In genomic region chr2:219206442-219207253, GRCh38 we compare ENCODE assay signal across 1 cellular context.
TF ChIP-seq lines count a peak whose summit lies in the region.

ZFAND2B (plus strand) TSS chr2:219206782; CDS start chr2:219206988, 206 bp downstream.

TF ChIP-seq in HepG2, 621 proteins besides CTCF, POLR2A, EP300 and RAD21 (continued from another document and continues in another):
- TF ChIP-seq ZNF18 (CRISPR knock-in tag; IDR thresholded peaks at IDR 0.05; ENCODE audit: insufficient replicate concordance) (peak; percentile 73), ZNF382 (CRISPR knock-in tag; IDR thresholded peaks at IDR 0.05; ENCODE audit: borderline replicate concordance) (no peak), DZIP1 (CRISPR knock-in tag; IDR thresholded peaks at IDR 0.05) (no peak), HDAC1 (CRISPR knock-in tag; IDR thresholded peaks at IDR 0.05) (peak; percentile 68; the same call in 1 of the 2 replicates), ZKSCAN8 (CRISPR knock-in tag; IDR thresholded peaks at IDR 0.05; ENCODE audit: borderline replicate concordance) (peak; percentile 78; the same call in 1 of the 2 replicates), FOXO4 (CRISPR knock-in tag; conservative IDR thresholded peaks at IDR 0.05) (no peak), TEF (CRISPR knock-in tag; IDR thresholded peaks at IDR 0.05) (no peak), ZSCAN22 (CRISPR knock-in tag; IDR thresholded peaks at IDR 0.05) (no peak), FUBP1 (CRISPR knock-in tag; IDR thresholded peaks at IDR 0.05; ENCODE audit: borderline replicate concordance) (no peak), ATF3 (CRISPR knock-in tag; IDR thresholded peaks at IDR 0.05) (peak; percentile 62), ZNF142 (CRISPR knock-in tag; IDR thresholded peaks at IDR 0.05) (no peak), PRMT3 (CRISPR knock-in tag; IDR thresholded peaks at IDR 0.05; ENCODE audit: borderline replicate concordance, low read depth) (no peak; the same call in 1 of the 2 replicates), HBP1 (CRISPR knock-in tag; IDR thresholded peaks at IDR 0.05; ENCODE audit: low read depth) (peak; percentile 75), ARID4A (CRISPR knock-in tag; IDR thresholded peaks at IDR 0.05; ENCODE audit: borderline replicate concordance) (peak; percentile 90), ZNF446 (CRISPR knock-in tag; IDR thresholded peaks at IDR 0.05) (no peak; the same call in 1 of the 2 replicates), MXD3 (CRISPR knock-in tag; IDR thresholded peaks at IDR 0.05) (peak; percentile 69), NFE2L2 (IDR thresholded peaks at IDR 0.05; ENCODE audit: low read length) (no peak), ZNF615 (CRISPR knock-in tag; IDR thresholded peaks at IDR 0.05; ENCODE audit: borderline replicate concordance) (no peak), DBP (CRISPR knock-in tag; IDR thresholded peaks at IDR 0.05; ENCODE audit: not compliant biosample characterization) (no peak), ZNF276 (CRISPR knock-in tag; IDR thresholded peaks at IDR 0.05; ENCODE audit: low read depth) (no peak; the same call in 1 of the 2 replicates), ZNF354B (CRISPR knock-in tag; IDR thresholded peaks at IDR 0.05) (peak; percentile 90), ZNF772 (CRISPR knock-in tag; IDR thresholded peaks at IDR 0.05) (no peak; the same call in 1 of the 2 replicates), ZNF484 (CRISPR knock-in tag; IDR thresholded peaks at IDR 0.05; ENCODE audit: borderline replicate concordance, low read depth) (no peak), ZNF343 (CRISPR knock-in tag; IDR thresholded peaks at IDR 0.05) (0 out of 2 replicates have a peak, but pooled peaks have one; percentile 4)
